Comparison of ENCODE assay signal across 14 cellular contexts in genomic region chr19:55659822-55660221, GRCh38. TPM values are rescaled to one million over a fixed set of nuclear protein-coding genes. Genes with fewer than 3 reads are reported as not detected.
DNase-seq lines count a peak whose midpoint lies in the region; ATAC-seq and TF ChIP-seq lines count a peak whose summit lies in the region.
"Had no signal": no experiment of that assay in that cellular context is flagged by ENCODE, and none has a peak within 500 bp of the region (broad histone marks: within the 10 kb centered on the region; RNA-seq: fewer than 3 reads in every experiment).

No MANE protein-coding gene starts in this region.

- no peak overlapping the region for H2BK5ac ChIP-seq in H9 (ENCODE audit: insufficient read length, low read length)

- no peak overlapping the region for H2BK20ac ChIP-seq in H9 (ENCODE audit: low read depth, low read length, poor library complexity, severe bottlenecking)

- H4K20me1 ChIP-seq in H9 (ENCODE audit: control insufficient read depth, insufficient read depth, insufficient read length) = no peaks in the 10 kb centered on the region
- H4K20me1 ChIP-seq in smooth muscle cell (ENCODE audit: low read depth) = peaks cover 91% of the 10 kb centered on the region

- H3K36me3 Mint-ChIP-seq in CD4-positive, alpha-beta memory T cell = peaks cover 32 to 64% of the 10 kb centered on the region in 2 donors
- H3K36me3 Mint-ChIP-seq in H9 (ENCODE audit: insufficient read depth in 1 of 3, low read depth in 3 of 3) (peaks cover 52 to 82% (median 67%) of the 10 kb centered on the region in 3 experiments), nephron (ENCODE audit: low read depth) (peaks cover 42% of the 10 kb centered on the region)
- peaks cover 62% of the 10 kb centered on the region for H3K36me3 Mint-ChIP-seq in activated naive CD8-positive, alpha-beta T cell treated with anti-CD3 and anti-CD28 coated beads, Interleukin-2, amount 50 U/mL, for 24 hours (ENCODE audit: low read depth)

- no peak overlapping the region for H3K14ac ChIP-seq in H9 (ENCODE audit: insufficient read depth, low read length)

- H3K56ac ChIP-seq in H9 (ENCODE audit: insufficient read length, low read depth, low read length) = no peak overlapping the region

- H3K79me1 ChIP-seq in H9 (ENCODE audit: insufficient read depth, low read depth, low read length, poor library complexity, severe bottlenecking) = no peaks in the 10 kb centered on the region

- H3T11ph ChIP-seq in H9 (ENCODE audit: low read length) = no peak overlapping the region

- no peak overlapping the region for H4K91ac ChIP-seq in H9 (ENCODE audit: insufficient read length, low read depth, low read length)

- H2BK15ac ChIP-seq in H9 (ENCODE audit: low read depth, low read length) = no peak overlapping the region

- H3K79me2 ChIP-seq in H9 (ENCODE audit: insufficient read depth, low read length) (peaks cover 50% of the 10 kb centered on the region), smooth muscle cell (ENCODE audit: low read depth) (peaks cover 89% of the 10 kb centered on the region)

- no peak overlapping the region for H3K18ac ChIP-seq in H9 (ENCODE audit: insufficient read length, low read depth, low read length)

- TF ChIP-seq CTCF in H9 (conservative IDR thresholded peaks at IDR 0.05) = no peak
- no peak for TF ChIP-seq CTCF in nephron (IDR thresholded peaks at IDR 0.05; ENCODE audit: unreplicated experiment in 3 of 3)
- no peak for TF ChIP-seq CTCF in smooth muscle cell (IDR thresholded peaks at IDR 0.05; ENCODE audit: borderline replicate concordance, insufficient read depth, poor library complexity, severe bottlenecking)

- no peak for DNase-seq in CD4-positive, alpha-beta memory T cell
- DNase-seq in H9 (no peak), smooth muscle cell (lab: John Stamatoyannopoulos, UW; ENCODE audit: unreplicated experiment) (no peak), AML-193 (lab: John Stamatoyannopoulos, UW) (no peak)
- no peak for DNase-seq in activated naive CD8-positive, alpha-beta T cell treated with anti-CD3 and anti-CD28 coated beads, Interleukin-2, amount 50 U/mL, for 24 hours
- no peak for DNase-seq in effector CD8-positive, alpha-beta T cell (lab: John Stamatoyannopoulos, UW)
- DNase-seq: activated CD4-positive, alpha-beta T cell treated with anti-CD3 and anti-CD28 coated beads for 4 hours; activated effector memory CD4-positive, alpha-beta T cell treated with anti-CD3 and anti-CD28 coated beads, Interleukin-2, amount 50 U/mL, for 16 hours; midbrain; NCI-H1694 treated with DMSO at 0.1 percent for 48 hours; NCI-H524 had no signal

- no peak overlapping the region for H2AFZ ChIP-seq in H9 (ENCODE audit: low read length)
- H2AFZ ChIP-seq in smooth muscle cell (ENCODE audit: low read depth) = no peak overlapping the region

- no peak overlapping the region for H3K9ac ChIP-seq in H9 (ENCODE audit: extremely low read depth, insufficient read length, low read length)
- no peak overlapping the region for H3K9ac ChIP-seq in smooth muscle cell (ENCODE audit: low read depth)

- H4K5ac ChIP-seq in H9 (ENCODE audit: insufficient read length, low read depth, low read length) = no peak overlapping the region

- no peak overlapping the region for H3K23ac ChIP-seq in H9 (ENCODE audit: insufficient read length, low read depth, low read length)

- CTCF ChIA-PET in CD4-positive, alpha-beta memory T cell (lab: Charles Lee; ENCODE audit: partially characterized antibody) = no interaction called here

- no peak overlapping the region for H3K4me3 ChIP-seq in CD4-positive, alpha-beta memory T cell (ENCODE audit: low read length in 2 of 2)
- H3K4me3 ChIP-seq in smooth muscle cell = no peak overlapping the region
- H3K4me3 ChIP-seq: cardiac muscle cell, prostate gland had no signal

- H3K9me3 Mint-ChIP-seq in CD4-positive, alpha-beta memory T cell = peaks cover 0 to 5% (median 0%) of the 10 kb centered on the region in 8 donors
- H3K9me3 Mint-ChIP-seq in H9 (no peaks in the 10 kb centered on the region; a peak in 1 of 5 replicates), nephron (no peaks in the 10 kb centered on the region)
- no peaks in the 10 kb centered on the region for H3K9me3 Mint-ChIP-seq in activated naive CD8-positive, alpha-beta T cell treated with anti-CD3 and anti-CD28 coated beads, Interleukin-2, amount 50 U/mL, for 24 hours

- no peak overlapping the region for H2BK120ac ChIP-seq in H9 (ENCODE audit: low read depth, low read length, poor library complexity, severe bottlenecking)

- no peaks in the 10 kb centered on the region for H3K27me3 Mint-ChIP-seq in CD4-positive, alpha-beta memory T cell
- H3K27me3 Mint-ChIP-seq in H9 (ENCODE audit: low read depth) (no peaks in the 10 kb centered on the region), nephron (ENCODE audit: low read depth) (peaks cover 5% of the 10 kb centered on the region)
- peaks cover 1% of the 10 kb centered on the region for H3K27me3 Mint-ChIP-seq in activated naive CD8-positive, alpha-beta T cell treated with anti-CD3 and anti-CD28 coated beads, Interleukin-2, amount 50 U/mL, for 24 hours

- H2AK5ac ChIP-seq in H9 (ENCODE audit: insufficient read length, low read length) = no peak overlapping the region

- H3K36me3 ChIP-seq in CD4-positive, alpha-beta memory T cell (ENCODE audit: insufficient read depth, low read length) = peaks cover 57% of the 10 kb centered on the region
- H3K36me3 ChIP-seq in smooth muscle cell (ENCODE audit: low read depth) = peaks cover 6% of the 10 kb centered on the region

- no peak overlapping the region for H4K8ac ChIP-seq in H9 (replicated peaks; ENCODE audit: insufficient read length, low read depth, low read length)

- no CpG with 5 or more reads among the region's 9 CpGs for WGBS in H9 (ENCODE audit: extremely low coverage, insufficient read length, low lambda C conversion rate)
- WGBS in smooth muscle cell (ENCODE audit: low lambda C conversion rate) = 96% methylated on average over 6 of the region's 9 CpGs

- H3K4me2 ChIP-seq in H9 (ENCODE audit: insufficient read depth, insufficient read length, low read length) = no peak overlapping the region
- no peak overlapping the region for H3K4me2 ChIP-seq in smooth muscle cell

- no peaks in the 10 kb centered on the region for H3F3A ChIP-seq in smooth muscle cell (ENCODE audit: low read depth)

- intact Hi-C loops in CD4-positive, alpha-beta memory T cell (cut with micrococcal nuclease) = loop anchor here (10.0 kb wide), 2 partner anchors 1215 to 1555 kb away; partner anchors contain the start of genes LENG8, NDUFA3 and OSCAR

- H3K27ac ChIP-seq in CD4-positive, alpha-beta memory T cell (ENCODE audit: low read depth, low read length) = no peak overlapping the region
- H3K27ac ChIP-seq in H9 (ENCODE audit: insufficient read length, low read depth, low read length) (no peak overlapping the region), smooth muscle cell (ENCODE audit: low read depth) (no peak overlapping the region)
- H3K27ac ChIP-seq: cardiac muscle cell, prostate gland had no signal

- H3K4ac ChIP-seq in H9 (ENCODE audit: low read depth, low read length) = no peak overlapping the region

- H3K27ac Mint-ChIP-seq in CD4-positive, alpha-beta memory T cell = peak overlapping the region in 6 of 7 donors; percentile 42 to 92 (median 83)
- peak overlapping the region in 2 of 3 experiments; percentile 90 to 92; a peak in 4 of 7 replicates for H3K27ac Mint-ChIP-seq in H9
- H3K27ac Mint-ChIP-seq in activated naive CD8-positive, alpha-beta T cell treated with anti-CD3 and anti-CD28 coated beads, Interleukin-2, amount 50 U/mL, for 24 hours = peak overlapping the region; percentile 72
- peak overlapping the region in 1 of 3 experiments; percentile 63 for H3K27ac Mint-ChIP-seq in nephron

- H3K4me1 Mint-ChIP-seq in CD4-positive, alpha-beta memory T cell = peaks cover 31 to 64% (median 48%) of the 10 kb centered on the region in 4 donors
- H3K4me1 Mint-ChIP-seq in H9 (peaks cover 23 to 29% of the 10 kb centered on the region in 2 experiments), nephron (peaks cover 32% of the 10 kb centered on the region)
- peaks cover 47% of the 10 kb centered on the region for H3K4me1 Mint-ChIP-seq in activated naive CD8-positive, alpha-beta T cell treated with anti-CD3 and anti-CD28 coated beads, Interleukin-2, amount 50 U/mL, for 24 hours

- POLR2A ChIA-PET in CD4-positive, alpha-beta memory T cell (lab: Charles Lee; ENCODE audit: partially characterized antibody) = interaction anchor here (1.3 kb wide), 1 partner anchor 12 kb away, joined by 3 read pairs; no protein-coding TSS in a partner anchor

- H3K9me3 ChIP-seq in CD4-positive, alpha-beta memory T cell (ENCODE audit: control insufficient read depth in 1 of 2, low read length in 2 of 2) = no peaks in the 10 kb centered on the region
- H3K9me3 ChIP-seq in H9 (ENCODE audit: control insufficient read depth, low read depth, low read length) = no peaks in the 10 kb centered on the region
- no peaks in the 10 kb centered on the region for H3K9me3 ChIP-seq in smooth muscle cell (replicated peaks; ENCODE audit: low read depth)
- H3K9me3 ChIP-seq: prostate gland had no signal

- H3K4me1 ChIP-seq in CD4-positive, alpha-beta memory T cell (ENCODE audit: insufficient read depth, low read length) = peaks cover 43% of the 10 kb centered on the region
- H3K4me1 ChIP-seq in H9 (ENCODE audit: insufficient read depth, low read length) (peaks cover 7% of the 10 kb centered on the region; the same call in 1 of the 2 replicates), smooth muscle cell (ENCODE audit: low read depth) (peaks cover 23% of the 10 kb centered on the region)

- peak overlapping the region in 5 of 8 donors; percentile 38 to 67 (median 49) for H3K4me3 Mint-ChIP-seq in CD4-positive, alpha-beta memory T cell
- H3K4me3 Mint-ChIP-seq in H9 (peak overlapping the region in 1 of 2 experiments; percentile 66; a peak in 2 of 5 replicates), nephron (peak overlapping the region; percentile 36 to 79 (median 70))
- H3K4me3 Mint-ChIP-seq in activated naive CD8-positive, alpha-beta T cell treated with anti-CD3 and anti-CD28 coated beads, Interleukin-2, amount 50 U/mL, for 24 hours = no peak overlapping the region

- ATAC-seq in activated naive CD8-positive, alpha-beta T cell treated with anti-CD3 and anti-CD28 coated beads, Interleukin-2, amount 50 U/mL, for 24 hours = no peak

- no peak overlapping the region for H2BK12ac ChIP-seq in H9 (ENCODE audit: insufficient read length, low read depth, low read length)

- H3K27me3 ChIP-seq in CD4-positive, alpha-beta memory T cell (ENCODE audit: insufficient read depth, low read length) = no peaks in the 10 kb centered on the region
- no peaks in the 10 kb centered on the region for H3K27me3 ChIP-seq in H9 (ENCODE audit: insufficient read depth, low read length)
- H3K27me3 ChIP-seq in smooth muscle cell (ENCODE audit: low read depth) = no peaks in the 10 kb centered on the region
- H3K27me3 ChIP-seq: cardiac muscle cell had no signal

- peaks cover 11% of the 10 kb centered on the region for H3K23me2 ChIP-seq in H9 (ENCODE audit: insufficient read length, low read depth, low read length, poor library complexity, severe bottlenecking)

RNA-seq across cellular contexts. Expression of gene U2AF2, which starts 5.0 kb away (rescaled TPM):
- total RNA-seq in CD4-positive, alpha-beta memory T cell = 100 to 1,000 TPM; 256 to 259 TPM
- 10 to 100 TPM in 1 of 2 donors, 1 to 10 TPM in 1; 1.3 to 14.3 TPM for polyA plus RNA-seq in CD4-positive, alpha-beta memory T cell
- total RNA-seq in H9 (2021) (321 and 342 TPM in 2 replicates), smooth muscle cell (70.7 and 75.0 TPM in 2 replicates)
- 8.4 and 14.4 TPM in 2 replicates for polyA plus RNA-seq in smooth muscle cell

RNA-seq across cellular contexts. Expression of gene CCDC106, which starts 11.8 kb away (rescaled TPM):
- 1 to 10 TPM; 1.2 to 1.5 TPM for total RNA-seq in CD4-positive, alpha-beta memory T cell
- under 1 TPM; 0.47 to 0.69 TPM for polyA plus RNA-seq in CD4-positive, alpha-beta memory T cell
- 19.9 and 20.0 TPM in 2 replicates for total RNA-seq in H9 (2021)
- 6.9 and 7.7 TPM in 2 replicates for total RNA-seq in smooth muscle cell
- polyA plus RNA-seq in smooth muscle cell = 18.3 and 24.8 TPM in 2 replicates

RNA-seq across cellular contexts. Expression of gene EPN1, which starts 15.2 kb away (rescaled TPM):
- total RNA-seq in CD4-positive, alpha-beta memory T cell = 10 to 100 TPM; 53.9 to 56.9 TPM
- 10 to 100 TPM in 1 of 2 donors, 1 to 10 TPM in 1; 3.9 to 15.6 TPM for polyA plus RNA-seq in CD4-positive, alpha-beta memory T cell
- 158 and 159 TPM in 2 replicates for total RNA-seq in H9 (2021)
- total RNA-seq in smooth muscle cell = 25.3 and 34.5 TPM in 2 replicates
- polyA plus RNA-seq in smooth muscle cell = 119 and 121 TPM in 2 replicates

RNA-seq across cellular contexts. Expression of gene ZNF581, which starts 16.4 kb away (rescaled TPM):
- 10 to 100 TPM; 21.2 to 23.4 TPM for total RNA-seq in CD4-positive, alpha-beta memory T cell
- polyA plus RNA-seq in CD4-positive, alpha-beta memory T cell = 10 to 100 TPM; 22.5 to 28.5 TPM
- total RNA-seq in H9 (2021) (65.1 and 68.0 TPM in 2 replicates), smooth muscle cell (6.8 and 10.0 TPM in 2 replicates)
- polyA plus RNA-seq in smooth muscle cell = 21.4 and 22.0 TPM in 2 replicates

RNA-seq across cellular contexts. Expression of gene ZNF580, which starts 19.0 kb away (rescaled TPM):
- total RNA-seq in CD4-positive, alpha-beta memory T cell = 100 to 1,000 TPM in 1 of 2 experiments, 10 to 100 TPM in 1; 92.7 to 105 TPM
- 10 to 100 TPM in 1 of 2 donors, 1 to 10 TPM in 1; 7.2 to 17.8 TPM for polyA plus RNA-seq in CD4-positive, alpha-beta memory T cell
- 22.4 and 22.8 TPM in 2 replicates for total RNA-seq in H9 (2021)
- total RNA-seq in smooth muscle cell = 6.2 and 11.9 TPM in 2 replicates
- 68.8 and 76.8 TPM in 2 replicates for polyA plus RNA-seq in smooth muscle cell
